ENCODE assay signal across 8 cellular contexts in genomic region chr12:120709976-120710804, GRCh38. TPM values are rescaled to one million over a fixed set of nuclear protein-coding genes. Genes with fewer than 3 reads are reported as not detected.
DNase-seq lines count a peak whose midpoint lies in the region; ATAC-seq and TF ChIP-seq lines count a peak whose summit lies in the region.

TSS of gene UNC119B (plus strand) at chr12:120710458. CDS start at chr12:120710475, 17 bp downstream.

- H3K4me3 Mint-ChIP-seq in activated CD8-positive, alpha-beta T cell treated with anti-CD3 and anti-CD28 coated beads for 36 hours, result peak within 1 kb of the TSS; percentile 80

- H3K9me3 ChIP-seq in ectodermal cell (ENCODE audit: control insufficient read depth, low read length) (no peaks in the 10 kb centered on the region), lung (ENCODE audit: control insufficient read depth in 2 of 2, insufficient read depth in 1 of 2, low read length in 1 of 2) (peaks cover 0 to 3% of the 10 kb centered on the region in 2 donors)

- H3K9me3 Mint-ChIP-seq in activated CD8-positive, alpha-beta T cell treated with anti-CD3 and anti-CD28 coated beads for 36 hours, result no peaks in the 10 kb centered on the region

- H3K27me3 Mint-ChIP-seq in activated CD8-positive, alpha-beta T cell treated with anti-CD3 and anti-CD28 coated beads for 36 hours, result no peaks in the 10 kb centered on the region

- peaks cover 10% of the 10 kb centered on the region for H3K4me1 ChIP-seq in ectodermal cell (ENCODE audit: control insufficient read depth, insufficient read depth, low read length)
- peaks cover 4 to 7% of the 10 kb centered on the region in 2 donors for H3K4me1 ChIP-seq in lung (ENCODE audit: control insufficient read depth in 2 of 2, insufficient read depth in 2 of 2, low read length in 2 of 2)

- peaks cover 6% of the 10 kb centered on the region for H3K36me3 ChIP-seq in ectodermal cell (ENCODE audit: control insufficient read depth, insufficient read depth, low read length)
- peaks cover 0 to 12% of the 10 kb centered on the region in 2 donors for H3K36me3 ChIP-seq in lung (ENCODE audit: control insufficient read depth in 2 of 2, insufficient read depth in 2 of 2, low read length in 2 of 2)

- intact Hi-C loops in activated CD8-positive, alpha-beta T cell treated with anti-CD3 and anti-CD28 coated beads for 36 hours (cut with micrococcal nuclease), result loop anchor here (5.0 kb wide), 2 partner anchors 63 to 128 kb away; partner anchors contain the start of gene POP5

- peak within 1 kb of the TSS; percentile 76 for H3K27ac Mint-ChIP-seq in activated CD8-positive, alpha-beta T cell treated with anti-CD3 and anti-CD28 coated beads for 36 hours

- CTCF ChIA-PET in activated CD8-positive, alpha-beta T cell treated with anti-CD3 and anti-CD28 coated beads for 36 hours (lab: Charles Lee), result interaction anchor here (0.9 to 3.1 kb wide), 10 partner anchors 10 to 261 kb away, joined by 3 to 25 read pairs (median 10); partner anchors contain the start of gene POP5

- peak within 1 kb of the TSS; percentile 83 for H3K4me3 ChIP-seq in ectodermal cell (ENCODE audit: insufficient read depth, low read depth, low read length)
- H3K4me3 ChIP-seq in lung, result peak within 1 kb of the TSS; percentile 70

- WGBS in ectodermal cell, 2 experiments, result 1 to 2% methylated on average over 75 to 76 of the region's 76 CpGs
- WGBS in lung, 2 donors, result 1 to 2% methylated on average over 32 to 76 of the region's 76 CpGs

- H3K4me1 Mint-ChIP-seq in activated CD8-positive, alpha-beta T cell treated with anti-CD3 and anti-CD28 coated beads for 36 hours (ENCODE audit: low read depth), result peaks cover 26% of the 10 kb centered on the region

- POLR2A ChIA-PET in activated CD8-positive, alpha-beta T cell treated with anti-CD3 and anti-CD28 coated beads for 36 hours (lab: Charles Lee), result interaction anchor here (0.6 to 2.6 kb wide), 13 partner anchors 9 to 514 kb away, joined by 3 to 10 read pairs (median 4); partner anchors contain the start of genes MLEC, POP5 and RNU4-1

- H3K27me3 ChIP-seq in ectodermal cell (ENCODE audit: control insufficient read depth, insufficient read depth, low read length, poor library complexity, severe bottlenecking) (no peaks in the 10 kb centered on the region), lung (ENCODE audit: control insufficient read depth, insufficient read depth) (no peaks in the 10 kb centered on the region)

- H3K36me3 Mint-ChIP-seq in activated CD8-positive, alpha-beta T cell treated with anti-CD3 and anti-CD28 coated beads for 36 hours (ENCODE audit: low read depth), result peaks cover 16% of the 10 kb centered on the region

- DNase-seq in NCI-H1092 treated with DMSO at 0.1 percent for 48 hours (lab: John Stamatoyannopoulos, UW) (peak; percentile 17), NCI-H1092 (lab: John Stamatoyannopoulos, UW) (no peak), NCI-H345 treated with DMSO at 0.1 percent for 48 hours (lab: John Stamatoyannopoulos, UW; ENCODE audit: unreplicated experiment) (peak; percentile 62), lung (ENCODE audit: low spot score) (peak; percentile 73)
- DNase-seq in activated CD8-positive, alpha-beta T cell treated with anti-CD3 and anti-CD28 coated beads for 36 hours, result peak; percentile 76
- peak; percentile 46 to 73 (median 67) for DNase-seq in stimulated activated CD4-positive, alpha-beta T cell treated with anti-CD3 and anti-CD28 coated beads, TNF-alpha, amount 100 ng/mL, for 24 hours (ENCODE audit: low read depth in 3 of 3)

- TF ChIP-seq CTCF in activated CD8-positive, alpha-beta T cell treated with anti-CD3 and anti-CD28 coated beads for 36 hours (IDR thresholded peaks at IDR 0.05), result no peak
- TF ChIP-seq CTCF in lung (IDR thresholded peaks at IDR 0.05; ENCODE audit: control extremely low read depth, extremely low read depth), result no peak

- H3K27ac ChIP-seq in ectodermal cell (ENCODE audit: insufficient read depth, low read depth, low read length, poor library complexity, severe bottlenecking) (peak within 1 kb of the TSS; percentile 13), lung (ENCODE audit: low read depth in 1 of 2, low read length in 1 of 2) (peak within 1 kb of the TSS; percentile 78 to 92)

- ATAC-seq in HG02943 (IDR thresholded peaks at IDR 0.05; ENCODE audit: low read depth, unreplicated experiment) (peak; percentile 54), lung (ENCODE audit: insufficient read depth, low FRiP score) (peak; percentile 88)
- peak; percentile 81 for ATAC-seq in activated CD8-positive, alpha-beta T cell treated with anti-CD3 and anti-CD28 coated beads for 36 hours

RNA-seq across cellular contexts. Expression of gene UNC119B, which starts in this region (rescaled TPM):
- 10 to 100 TPM; 23.8 to 24.3 TPM for total RNA-seq in activated CD8-positive, alpha-beta T cell treated with anti-CD3 and anti-CD28 coated beads for 36 hours
- polyA plus RNA-seq in ectodermal cell (2013, experiment 1 of 4), result 81.4 TPM
- 87.8 TPM for polyA plus RNA-seq in ectodermal cell (2013, experiment 2 of 4)
- 60.1 TPM for polyA plus RNA-seq in ectodermal cell (2013, experiment 3 of 4)
- polyA plus RNA-seq in ectodermal cell (2013, experiment 4 of 4), result 69.7 TPM
- total RNA-seq in lung, result 10 to 100 TPM; 30.2 to 43.2 TPM
- 10 to 100 TPM in 1 of 2 donors, 1 to 10 TPM in 1; 8.6 to 21.2 TPM for polyA plus RNA-seq in lung
